23 cellular contexts compared by ENCODE assay signal in the genomic region with DNA sequence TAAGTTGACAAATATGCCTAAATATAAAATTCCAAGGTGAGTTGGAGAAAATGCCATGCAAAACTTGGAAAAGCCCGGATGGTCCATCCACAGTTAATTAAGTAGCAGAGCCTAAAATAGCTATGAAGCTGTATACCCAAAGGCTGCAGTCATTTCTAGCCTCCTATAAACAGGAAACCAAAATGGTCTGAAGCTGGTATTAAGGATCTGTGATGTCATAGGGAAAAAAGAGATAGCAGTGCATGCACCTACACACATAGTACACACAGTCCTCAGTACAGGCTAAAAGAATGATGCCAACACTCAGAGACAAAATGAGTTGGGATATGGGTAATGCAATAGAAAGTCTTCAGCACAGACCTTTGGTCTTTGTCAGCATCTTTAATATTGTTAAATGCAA.
DNase-seq lines count a peak whose midpoint lies in the region; ATAC-seq, FAIRE-seq and TF ChIP-seq lines count a peak whose summit lies in the region.
"Had no signal": no experiment of that assay in that cellular context is flagged by ENCODE, and none has a peak within 500 bp of the region (broad histone marks: within the 10 kb centered on the region; RNA-seq: fewer than 3 reads in every experiment).

No MANE protein-coding gene starts in this region.

- no peak for ATAC-seq in stimulated activated effector memory CD8-positive, alpha-beta T cell treated with anti-CD3 and anti-CD28 coated beads, Interleukin-12 subunit alpha, Interleukin-12 subunit beta, amount 100 ng/mL, for 72 hours
- ATAC-seq: A549; CD8-positive, alpha-beta T cell; GM23338 had no signal

- H3K4me3 Mint-ChIP-seq in endodermal cell: no peak overlapping the region
- no peak overlapping the region for H3K4me3 Mint-ChIP-seq in stimulated activated effector memory CD8-positive, alpha-beta T cell treated with anti-CD3 and anti-CD28 coated beads, Interleukin-12 subunit alpha, Interleukin-12 subunit beta, amount 100 ng/mL, for 72 hours
- H3K4me3 Mint-ChIP-seq: CD8-positive, alpha-beta T cell; GM23338; T-helper 1 cell treated with Interleukin-12 subunit alpha and Interleukin-12 subunit beta and Interleukin-4 antibody, amounts not matched to agents 30 μg/mL and 1 μg/mL, for 36 hours had no signal

- H3K4me3 ChIP-seq in smooth muscle cell: no peak overlapping the region
- H3K4me3 ChIP-seq in endodermal cell (ENCODE audit: low read length): no peak overlapping the region
- H3K4me3 ChIP-seq: A549, GM23338, HAP-1, MG63 had no signal

- H3K9me3 ChIP-seq in smooth muscle cell (replicated peaks; ENCODE audit: low read depth): no peaks in the 10 kb centered on the region
- H3K9me3 ChIP-seq in endodermal cell (ENCODE audit: control insufficient read depth, low read length): no peaks in the 10 kb centered on the region
- H3K9me3 ChIP-seq: A549, Caco-2, HAP-1, MG63, SK-N-SH had no signal

- no peaks in the 10 kb centered on the region for H3K79me2 ChIP-seq in smooth muscle cell (ENCODE audit: low read depth)

- H2AFZ ChIP-seq in smooth muscle cell (ENCODE audit: low read depth): peak overlapping the region; percentile 27
- H2AFZ ChIP-seq: GM23338 had no signal

- no peak overlapping the region for H3K27ac Mint-ChIP-seq in endodermal cell
- no peak overlapping the region for H3K27ac Mint-ChIP-seq in stimulated activated effector memory CD8-positive, alpha-beta T cell treated with anti-CD3 and anti-CD28 coated beads, Interleukin-12 subunit alpha, Interleukin-12 subunit beta, amount 100 ng/mL, for 72 hours
- H3K27ac Mint-ChIP-seq: CD8-positive, alpha-beta T cell; GM23338; T-helper 1 cell treated with Interleukin-12 subunit alpha and Interleukin-12 subunit beta and Interleukin-4 antibody, amounts not matched to agents 30 μg/mL and 1 μg/mL, for 36 hours had no signal

- H3K4me2 ChIP-seq in smooth muscle cell: no peak overlapping the region
- H3K4me2 ChIP-seq: A549, GM23338, SK-N-SH had no signal

- FAIRE-seq in GM12892 (lab: Jason Lieb, UNC): no peak
- FAIRE-seq: A549, G401.6 had no signal

- peak; percentile 73 for DNase-seq in DMS 273 treated with DMSO at 0.1 percent for 48 hours (lab: John Stamatoyannopoulos, UW)
- peak; percentile 53 for DNase-seq in NCI-H2171 (lab: John Stamatoyannopoulos, UW)
- DNase-seq in NCI-H82 treated with DMSO at 0.1 percent for 48 hours (lab: John Stamatoyannopoulos, UW; ENCODE audit: unreplicated experiment): peak; percentile 92
- DNase-seq in smooth muscle cell (lab: John Stamatoyannopoulos, UW; ENCODE audit: unreplicated experiment): no peak
- no peak for DNase-seq in endodermal cell
- DNase-seq in GM12892 (ENCODE audit: insufficient read length): no peak
- DNase-seq in stimulated activated effector memory CD8-positive, alpha-beta T cell treated with anti-CD3 and anti-CD28 coated beads, Interleukin-12 subunit alpha, Interleukin-12 subunit beta, amount 100 ng/mL, for 72 hours (ENCODE audit: low spot score in 2 of 2): no peak
- DNase-seq: C1 segment of cervical spinal cord; Caco-2; CD8-positive, alpha-beta T cell; DMS53; IMR-90; KG1; MG63; NCI-H1105 treated with DMSO at 0.1 percent for 48 hours; NCI-H2081 treated with DMSO at 0.1 percent for 48 hours; SK-N-SH; SW 1271 had no signal

- H3K9ac ChIP-seq in smooth muscle cell (ENCODE audit: low read depth): no peak overlapping the region
- H3K9ac ChIP-seq in endodermal cell (ENCODE audit: extremely low read depth, low read length, poor library complexity, severe bottlenecking): no peak overlapping the region
- H3K9ac ChIP-seq: SK-N-SH had no signal

- 0% methylated on average over 1 of the region's 1 CpG for WGBS in smooth muscle cell (ENCODE audit: low lambda C conversion rate)
- 0 to 28% methylated on average over 1 of the region's 1 CpG for WGBS in endodermal cell (ENCODE audit: insufficient coverage in 1 of 2, insufficient read length in 1 of 2), 2 experiments

- H3K27ac ChIP-seq in smooth muscle cell (ENCODE audit: low read depth) (no peak overlapping the region), endodermal cell (ENCODE audit: low read depth, low read length) (no peak overlapping the region)
- H3K27ac ChIP-seq: A549 had no signal

- no peaks in the 10 kb centered on the region for H3K4me1 Mint-ChIP-seq in endodermal cell
- no peaks in the 10 kb centered on the region for H3K4me1 Mint-ChIP-seq in stimulated activated effector memory CD8-positive, alpha-beta T cell treated with anti-CD3 and anti-CD28 coated beads, Interleukin-12 subunit alpha, Interleukin-12 subunit beta, amount 100 ng/mL, for 72 hours
- H3K4me1 Mint-ChIP-seq: GM23338 had no signal

- H3K9me3 Mint-ChIP-seq in endodermal cell: peaks cover 5% of the 10 kb centered on the region
- H3K9me3 Mint-ChIP-seq in stimulated activated effector memory CD8-positive, alpha-beta T cell treated with anti-CD3 and anti-CD28 coated beads, Interleukin-12 subunit alpha, Interleukin-12 subunit beta, amount 100 ng/mL, for 72 hours: peaks cover 8% of the 10 kb centered on the region
- H3K9me3 Mint-ChIP-seq: CD8-positive, alpha-beta T cell; GM23338 had no signal

- no peaks in the 10 kb centered on the region for H3F3A ChIP-seq in smooth muscle cell (ENCODE audit: low read depth)

- H3K27me3 Mint-ChIP-seq in endodermal cell (ENCODE audit: insufficient read depth): no peaks in the 10 kb centered on the region

- H4K20me1 ChIP-seq in smooth muscle cell (ENCODE audit: low read depth): no peaks in the 10 kb centered on the region

- H3K36me3 ChIP-seq in smooth muscle cell (ENCODE audit: low read depth): no peaks in the 10 kb centered on the region
- H3K36me3 ChIP-seq in endodermal cell (ENCODE audit: control insufficient read depth, insufficient read depth, low read length): no peaks in the 10 kb centered on the region
- H3K36me3 ChIP-seq: HAP-1, MG63 had no signal

- TF ChIP-seq CTCF in smooth muscle cell (IDR thresholded peaks at IDR 0.05; ENCODE audit: borderline replicate concordance, insufficient read depth, poor library complexity, severe bottlenecking): no peak
- TF ChIP-seq CTCF in endodermal cell (conservative IDR thresholded peaks at IDR 0.05): no peak

- H3K4me1 ChIP-seq in smooth muscle cell (ENCODE audit: low read depth): no peaks in the 10 kb centered on the region
- no peaks in the 10 kb centered on the region for H3K4me1 ChIP-seq in endodermal cell (ENCODE audit: control insufficient read depth, insufficient read depth, low read length)
- H3K4me1 ChIP-seq: A549, Caco-2, HAP-1 had no signal

- no peak for TF ChIP-seq POLR2A in GM12892 (IDR thresholded peaks at IDR 0.05; ENCODE audit: low read depth, low read length)

- no peaks in the 10 kb centered on the region for H3K27me3 ChIP-seq in smooth muscle cell (ENCODE audit: low read depth)
- no peaks in the 10 kb centered on the region for H3K27me3 ChIP-seq in endodermal cell (ENCODE audit: control insufficient read depth, insufficient read depth, low read length, poor library complexity, severe bottlenecking)
- H3K27me3 ChIP-seq: MG63 had no signal

- no peaks in the 10 kb centered on the region for H3K36me3 Mint-ChIP-seq in endodermal cell (ENCODE audit: low read depth)
- no peaks in the 10 kb centered on the region for H3K36me3 Mint-ChIP-seq in stimulated activated effector memory CD8-positive, alpha-beta T cell treated with anti-CD3 and anti-CD28 coated beads, Interleukin-12 subunit alpha, Interleukin-12 subunit beta, amount 100 ng/mL, for 72 hours
- H3K36me3 Mint-ChIP-seq: CD8-positive, alpha-beta T cell had no signal

Comparison
In these comparisons a context has a peak if more than half of its experiments do, and no peak if none do; other contexts are left out.
1. DNase-seq: peak in DMS 273 treated with DMSO at 0.1 percent for 48 hours (single experiment), NCI-H2171 (single experiment) and NCI-H82 treated with DMSO at 0.1 percent for 48 hours (single experiment); none in smooth muscle cell (single experiment), endodermal cell (single experiment), GM12892 (single experiment) and stimulated activated effector memory CD8-positive, alpha-beta T cell treated with anti-CD3 and anti-CD28 coated beads, Interleukin-12 subunit alpha, Interleukin-12 subunit beta, amount 100 ng/mL, for 72 hours (0 of 2).